15 cellular contexts compared by ENCODE assay signal in genomic region chr2:127721311-127721977, GRCh38. TPM values are rescaled to one million over a fixed set of nuclear protein-coding genes. Genes with fewer than 3 reads are reported as not detected.
DNase-seq lines count a peak whose midpoint lies in the region; ATAC-seq and TF ChIP-seq lines count a peak whose summit lies in the region.
"Had no signal": no experiment of that assay in that cellular context is flagged by ENCODE, and none has a peak within 500 bp of the region (broad histone marks: within the 10 kb centered on the region; RNA-seq: fewer than 3 reads in every experiment).

No MANE protein-coding gene starts in this region.

- peaks cover 8% of the 10 kb centered on the region for H3K4me1 Mint-ChIP-seq in activated T-cell treated with anti-CD3 and anti-CD28 coated beads, Interleukin-2, amount 50 U/mL, for 72 hours (ENCODE audit: low read depth)
- no peaks in the 10 kb centered on the region for H3K4me1 Mint-ChIP-seq in endodermal cell

- H3K36me3 ChIP-seq in smooth muscle cell (ENCODE audit: low read depth) (no peaks in the 10 kb centered on the region), esophagus squamous epithelium (peaks cover 5 to 78% (median 24%) of the 10 kb centered on the region in 3 donors), endodermal cell (ENCODE audit: control insufficient read depth, insufficient read depth, low read length) (peaks cover 84% of the 10 kb centered on the region)

- H3K27me3 ChIP-seq in smooth muscle cell (ENCODE audit: low read depth) (no peaks in the 10 kb centered on the region), esophagus squamous epithelium (no peaks in the 10 kb centered on the region), endodermal cell (ENCODE audit: control insufficient read depth, insufficient read depth, low read length, poor library complexity, severe bottlenecking) (no peaks in the 10 kb centered on the region)
- H3K27me3 ChIP-seq: pancreas had no signal

- H3K27ac Mint-ChIP-seq in activated T-cell treated with anti-CD3 and anti-CD28 coated beads, Interleukin-2, amount 50 U/mL, for 72 hours, result peak overlapping the region; percentile 82
- H3K27ac Mint-ChIP-seq in endodermal cell, result no peak overlapping the region
- H3K27ac Mint-ChIP-seq: dendritic cell treated with granulocyte-macrophage colony-stimulating factor and Interleukin-4, amounts not matched to agents 40 ng/mL and 50 ng/mL, for 4 days had no signal

- peak overlapping the region; percentile 96 for H3K27ac ChIP-seq in smooth muscle cell (ENCODE audit: low read depth)
- peak overlapping the region in 1 of 4 donors; percentile 4 for H3K27ac ChIP-seq in esophagus squamous epithelium
- no peak overlapping the region for H3K27ac ChIP-seq in endodermal cell (ENCODE audit: low read depth, low read length)
- H3K27ac ChIP-seq: pancreas, thoracic aorta had no signal

- no peaks in the 10 kb centered on the region for H3K79me2 ChIP-seq in smooth muscle cell (ENCODE audit: low read depth)

- H3K9me3 ChIP-seq in smooth muscle cell (replicated peaks; ENCODE audit: low read depth), result no peaks in the 10 kb centered on the region
- no peaks in the 10 kb centered on the region for H3K9me3 ChIP-seq in esophagus squamous epithelium
- H3K9me3 ChIP-seq in endodermal cell (ENCODE audit: control insufficient read depth, low read length), result no peaks in the 10 kb centered on the region
- H3K9me3 ChIP-seq: pancreas, thoracic aorta had no signal

- peak overlapping the region; percentile 58 for H3K4me2 ChIP-seq in smooth muscle cell

- intact Hi-C loops in esophagus squamous epithelium (cut with DNase I), result no loop called here

- H3F3A ChIP-seq in smooth muscle cell (ENCODE audit: low read depth), result no peaks in the 10 kb centered on the region

- H3K9ac ChIP-seq in smooth muscle cell (ENCODE audit: low read depth) (peak overlapping the region; percentile 83), endodermal cell (ENCODE audit: extremely low read depth, low read length, poor library complexity, severe bottlenecking) (no peak overlapping the region)

- H3K27me3 Mint-ChIP-seq in activated T-cell treated with anti-CD3 and anti-CD28 coated beads, Interleukin-2, amount 50 U/mL, for 72 hours (ENCODE audit: low read depth), result no peaks in the 10 kb centered on the region
- H3K27me3 Mint-ChIP-seq in endodermal cell (ENCODE audit: insufficient read depth), result no peaks in the 10 kb centered on the region
- H3K27me3 Mint-ChIP-seq: dendritic cell treated with granulocyte-macrophage colony-stimulating factor and Interleukin-4, amounts not matched to agents 40 ng/mL and 50 ng/mL, for 4 days had no signal

- 43% methylated on average over 6 of the region's 6 CpGs for WGBS in smooth muscle cell (ENCODE audit: low lambda C conversion rate)
- WGBS in esophagus squamous epithelium, 2 donors, result 70 to 75% methylated on average over 4 to 6 of the region's 6 CpGs
- WGBS in endodermal cell (ENCODE audit: insufficient coverage in 1 of 2, insufficient read length in 1 of 2), 2 experiments, result 94% methylated on average over 3 to 6 of the region's 6 CpGs

- H3K4me3 ChIP-seq in smooth muscle cell (no peak overlapping the region), esophagus squamous epithelium (no peak overlapping the region), endodermal cell (ENCODE audit: low read length) (no peak overlapping the region)
- H3K4me3 ChIP-seq: pancreas, thoracic aorta had no signal

- no peak overlapping the region for H2AFZ ChIP-seq in smooth muscle cell (ENCODE audit: low read depth)

- H3K4me1 ChIP-seq in smooth muscle cell (ENCODE audit: low read depth), result no peaks in the 10 kb centered on the region
- peaks cover 0 to 11% (median 3%) of the 10 kb centered on the region in 3 donors for H3K4me1 ChIP-seq in esophagus squamous epithelium
- H3K4me1 ChIP-seq in endodermal cell (ENCODE audit: control insufficient read depth, insufficient read depth, low read length), result no peaks in the 10 kb centered on the region
- H3K4me1 ChIP-seq: pancreas had no signal

- no peaks in the 10 kb centered on the region for H3K9me3 Mint-ChIP-seq in activated T-cell treated with anti-CD3 and anti-CD28 coated beads, Interleukin-2, amount 50 U/mL, for 72 hours
- no peaks in the 10 kb centered on the region for H3K9me3 Mint-ChIP-seq in endodermal cell
- H3K9me3 Mint-ChIP-seq: dendritic cell treated with granulocyte-macrophage colony-stimulating factor and Interleukin-4, amounts not matched to agents 40 ng/mL and 50 ng/mL, for 4 days had no signal

- no peak for DNase-seq in activated T-cell treated with anti-CD3 and anti-CD28 coated beads, Interleukin-2, amount 50 U/mL, for 72 hours
- DNase-seq in activated T-cell treated with anti-CD3 and anti-CD28 coated beads, Interleukin-2, amount 50 U/mL, for 48 hours, result no peak
- DNase-seq in RPMI7951 (ENCODE audit: low read depth) (peak; percentile 46), smooth muscle cell (lab: John Stamatoyannopoulos, UW; ENCODE audit: unreplicated experiment) (no peak), esophagus squamous epithelium (lab: John Stamatoyannopoulos, UW) (no peak), endodermal cell (no peak)
- DNase-seq in activated CD8-positive, alpha-beta memory T cell treated with anti-CD3 and anti-CD28 coated beads for 24 hours, result no peak
- DNase-seq: amygdala, Karpas-422, NCI-H2029, NCI-H748 treated with DMSO at 0.1 percent for 48 hours, pancreas had no signal

- TF ChIP-seq POLR2A in esophagus squamous epithelium (IDR thresholded peaks at IDR 0.05), result no peak

- H3K4me3 Mint-ChIP-seq in activated T-cell treated with anti-CD3 and anti-CD28 coated beads, Interleukin-2, amount 50 U/mL, for 72 hours, result no peak overlapping the region
- no peak overlapping the region for H3K4me3 Mint-ChIP-seq in endodermal cell
- H3K4me3 Mint-ChIP-seq: dendritic cell treated with granulocyte-macrophage colony-stimulating factor and Interleukin-4, amounts not matched to agents 40 ng/mL and 50 ng/mL, for 4 days had no signal

- TF ChIP-seq CTCF in smooth muscle cell (IDR thresholded peaks at IDR 0.05; ENCODE audit: borderline replicate concordance, insufficient read depth, poor library complexity, severe bottlenecking), result no peak
- no peak for TF ChIP-seq CTCF in esophagus squamous epithelium (IDR thresholded peaks at IDR 0.05)
- no peak for TF ChIP-seq CTCF in endodermal cell (conservative IDR thresholded peaks at IDR 0.05)

- no peak for ATAC-seq in activated T-cell treated with anti-CD3 and anti-CD28 coated beads, Interleukin-2, amount 50 U/mL, for 72 hours (replicated peaks in 1 of 2)
- ATAC-seq in esophagus mucosa, result peak; percentile 74
- ATAC-seq: pancreas had no signal

- peaks cover 10 to 32% of the 10 kb centered on the region in 2 donors for H3K36me3 Mint-ChIP-seq in activated T-cell treated with anti-CD3 and anti-CD28 coated beads, Interleukin-2, amount 50 U/mL, for 72 hours (ENCODE audit: insufficient read depth in 2 of 2)
- peaks cover 74% of the 10 kb centered on the region for H3K36me3 Mint-ChIP-seq in endodermal cell (ENCODE audit: low read depth)

- peaks cover 26% of the 10 kb centered on the region for H4K20me1 ChIP-seq in smooth muscle cell (ENCODE audit: low read depth)

RNA-seq across cellular contexts. Expression of gene SFT2D3, which starts 20.1 kb away (rescaled TPM):
- total RNA-seq in activated T-cell treated with anti-CD3 and anti-CD28 coated beads, Interleukin-2, amount 50 U/mL, for 72 hours, result 1 to 10 TPM; 3.7 to 4.7 TPM
- total RNA-seq in RPMI7951 (2014; rRNA removed; shearing (Covaris generic)), result 8.5 and 9.3 TPM in 2 replicates
- total RNA-seq in esophagus mucosa (3.6 TPM), smooth muscle cell (7.0 and 7.3 TPM in 2 replicates), esophagus squamous epithelium (10 to 100 TPM in 1 of 4 donors, 1 to 10 TPM in 3; 3.3 to 10.5 (median 5.9) TPM), endodermal cell (10 to 100 TPM in 1 of 2 donors, 1 to 10 TPM in 1; 5.5 to 10.1 TPM)
- not detected in 2 replicates for polyA plus RNA-seq in smooth muscle cell
- 16.1 TPM for polyA plus RNA-seq in endodermal cell (2013, experiment 1 of 2)
- polyA plus RNA-seq in endodermal cell (2013, experiment 2 of 2), result 14.3 TPM

RNA-seq across cellular contexts. Expression of gene LIMS2, which starts 46.1 kb away (rescaled TPM):
- total RNA-seq in activated T-cell treated with anti-CD3 and anti-CD28 coated beads, Interleukin-2, amount 50 U/mL, for 72 hours, result 10 to 100 TPM in 1 of 2 donors, 1 to 10 TPM in 1; 6.4 to 10.3 TPM
- total RNA-seq in RPMI7951 (2014; rRNA removed; shearing (Covaris generic)), result 3.3 and 3.8 TPM in 2 replicates
- total RNA-seq in esophagus mucosa (6.0 TPM), smooth muscle cell (8.4 and 9.7 TPM in 2 replicates), esophagus squamous epithelium (10 to 100 TPM in 1 of 4 donors, 1 to 10 TPM in 3; 2.4 to 29.6 (median 5.9) TPM), endodermal cell (1 to 10 TPM; 3.9 to 9.8 TPM)
- 21.0 and 22.3 TPM in 2 replicates for polyA plus RNA-seq in smooth muscle cell
- 4.8 TPM for polyA plus RNA-seq in endodermal cell (2013, experiment 1 of 2)
- 4.8 TPM for polyA plus RNA-seq in endodermal cell (2013, experiment 2 of 2)
